Comparison of ENCODE assay signal across 11 cellular contexts in genomic region chr17:77131919-77132318, GRCh38. TPM values are rescaled to one million over a fixed set of nuclear protein-coding genes. Genes with fewer than 3 reads are reported as not detected.
A peak's percentile ranks its signal among the peaks of the same experiment; 100 is the strongest.
DNase-seq lines count a peak whose midpoint lies in the region; ATAC-seq lines count a peak whose summit lies in the region.
"Had no signal": no experiment of that assay in that cellular context is flagged by ENCODE, and none has a peak within 500 bp of the region (broad histone marks: within the 10 kb centered on the region; RNA-seq: fewer than 3 reads in every experiment).

No MANE protein-coding gene starts in this region.

- DNase-seq in M059J (ENCODE audit: low read depth) (peak; percentile 82), adipocyte (ENCODE audit: low read depth) (peak; percentile 88), glomerular visceral epithelial cell (ENCODE audit: extremely low spot score) (peak; percentile 53), renal cortical epithelial cell (ENCODE audit: low read depth) (peak; percentile 58)
- DNase-seq in CD8-positive, alpha-beta memory T cell = no peak
- DNase-seq: brain microvascular endothelial cell; CD4-positive, CD25-positive, alpha-beta regulatory T cell had no signal

- no peak overlapping the region for H3K4me3 Mint-ChIP-seq in CD8-positive, alpha-beta memory T cell
- H3K4me3 Mint-ChIP-seq: CD4-positive, CD25-positive, alpha-beta regulatory T cell had no signal

- POLR2A ChIA-PET in CD8-positive, alpha-beta memory T cell (lab: Charles Lee) = no interaction called here

- no peaks in the 10 kb centered on the region for H3K36me3 ChIP-seq in adipocyte (ENCODE audit: control insufficient read depth, insufficient read depth, low read length, severe bottlenecking)
- no peaks in the 10 kb centered on the region for H3K36me3 ChIP-seq in CD8-positive, alpha-beta memory T cell (ENCODE audit: insufficient read depth, low read length)
- H3K36me3 ChIP-seq: brain microvascular endothelial cell had no signal

- H3K9me3 Mint-ChIP-seq in CD8-positive, alpha-beta memory T cell = no peaks in the 10 kb centered on the region

- H3K9ac ChIP-seq in adipocyte (ENCODE audit: low read length) = peak overlapping the region; percentile 15

- peaks cover under 1% of the 10 kb centered on the region for H3K9me3 ChIP-seq in adipocyte (ENCODE audit: control insufficient read depth, low read length)
- H3K9me3 ChIP-seq in CD8-positive, alpha-beta memory T cell (ENCODE audit: low read length) = no peaks in the 10 kb centered on the region

- H3K27me3 ChIP-seq in adipocyte (replicated peaks; ENCODE audit: control insufficient read depth, insufficient read depth, low read length) = no peaks in the 10 kb centered on the region
- H3K27me3 ChIP-seq in CD8-positive, alpha-beta memory T cell (ENCODE audit: insufficient read depth, low read length, poor library complexity, severe bottlenecking) = no peaks in the 10 kb centered on the region
- H3K27me3 ChIP-seq: brain microvascular endothelial cell had no signal

- H3K4me1 ChIP-seq in adipocyte (ENCODE audit: control insufficient read depth, insufficient read depth, low read length) = peaks cover 40% of the 10 kb centered on the region
- peaks cover 17% of the 10 kb centered on the region for H3K4me1 ChIP-seq in CD8-positive, alpha-beta memory T cell (ENCODE audit: insufficient read depth, low read length)

- H3K27ac Mint-ChIP-seq in CD8-positive, alpha-beta memory T cell = peak overlapping the region in 2 of 8 donors; percentile 26 to 82

- no peaks in the 10 kb centered on the region for H3K27me3 Mint-ChIP-seq in CD8-positive, alpha-beta memory T cell
- H3K27me3 Mint-ChIP-seq: CD4-positive, CD25-positive, alpha-beta regulatory T cell had no signal

- no peak for ATAC-seq in HG02938 (IDR thresholded peaks at IDR 0.05; ENCODE audit: unreplicated experiment)
- ATAC-seq in GM19351 (IDR thresholded peaks at IDR 0.05; ENCODE audit: unreplicated experiment) = no peak
- ATAC-seq in HG02973 (IDR thresholded peaks at IDR 0.05; ENCODE audit: unreplicated experiment) = no peak
- ATAC-seq: sciatic nerve had no signal

- peaks cover 0 to 4% (median 2%) of the 10 kb centered on the region in 3 donors for H3K36me3 Mint-ChIP-seq in CD8-positive, alpha-beta memory T cell
- H3K36me3 Mint-ChIP-seq: CD4-positive, CD25-positive, alpha-beta regulatory T cell had no signal

- peaks cover 12 to 18% (median 14%) of the 10 kb centered on the region in 3 donors for H3K4me1 Mint-ChIP-seq in CD8-positive, alpha-beta memory T cell

- no peak overlapping the region for H3K4me3 ChIP-seq in adipocyte (ENCODE audit: low read length)
- H3K4me3 ChIP-seq in CD8-positive, alpha-beta memory T cell (ENCODE audit: low read length) = no peak overlapping the region

- no peak overlapping the region for H3K27ac ChIP-seq in CD8-positive, alpha-beta memory T cell (ENCODE audit: low read depth, low read length)

- CTCF ChIA-PET in CD8-positive, alpha-beta memory T cell (lab: Charles Lee) = no interaction called here

RNA-seq across cellular contexts. Expression of gene SEC14L1, which starts 8.8 kb away (rescaled TPM):
- total RNA-seq in M059J (2014; rRNA removed; shearing (Covaris generic)) = 29.2 and 49.4 TPM in 2 replicates
- total RNA-seq in renal cortical epithelial cell = 49.1 and 112 TPM in 2 replicates
- total RNA-seq in CD8-positive, alpha-beta memory T cell = 10 to 100 TPM; 73.3 to 75.6 TPM
- polyA plus RNA-seq in CD8-positive, alpha-beta memory T cell = 9.5 TPM

Comparison
In these comparisons a context has a peak if more than half of its experiments do, and no peak if none do; other contexts are left out.
1. DNase-seq: peak in M059J (single experiment), adipocyte (single experiment), glomerular visceral epithelial cell (single experiment) and renal cortical epithelial cell (single experiment); none in CD8-positive, alpha-beta memory T cell (0 of 5).